In genomic region chr2:129366263-129366662, GRCh38 we compare ENCODE assay signal across 35 cellular contexts.
"Had no signal": no experiment of that assay in that cellular context is flagged by ENCODE, and none has a peak within 500 bp of the region (broad histone marks: within the 10 kb centered on the region; RNA-seq: fewer than 3 reads in every experiment).

No MANE protein-coding gene starts in this region.

- H3K27me3 ChIP-seq: MG63 had no signal

- H3K36me3 ChIP-seq: MG63 had no signal

- DNase-seq: Kasumi-1, MG63, MM.1S, MV-4-11, NCI-H1048, NCI-H1092, NCI-H1092 treated with DMSO at 0.1 percent for 48 hours, NCI-H1105, NCI-H1105 treated with DMSO at 0.1 percent for 48 hours, NCI-H1417, NCI-H1417 treated with DMSO at 0.1 percent for 48 hours, NCI-H1436, NCI-H1436 treated with DMSO at 0.1 percent for 48 hours, NCI-H146, NCI-H1694, NCI-H1694 treated with DMSO at 0.1 percent for 48 hours, NCI-H187, NCI-H187 treated with DMSO at 0.1 percent for 48 hours, NCI-H1930, NCI-H2029, NCI-H2029 treated with DMSO at 0.1 percent for 48 hours, NCI-H2081, NCI-H2081 treated with DMSO at 0.1 percent for 48 hours, NCI-H2107, NCI-H2171, NCI-H2171 treated with DMSO at 0.1 percent for 48 hours, NCI-H2227 treated with DMSO at 0.1 percent for 48 hours, NCI-H226, NCI-H345, NCI-H446, NCI-H446 treated with DMSO at 0.1 percent for 48 hours, NCI-H510A, NCI-H510A treated with DMSO at 0.1 percent for 48 hours, NCI-H524, NCI-H524 treated with DMSO at 0.1 percent for 48 hours had no signal

- H3K4me3 ChIP-seq: MG63 had no signal

- H3K9me3 ChIP-seq: MG63 had no signal
